Comparison of ENCODE assay signal across 31 cellular contexts in the genomic region with DNA sequence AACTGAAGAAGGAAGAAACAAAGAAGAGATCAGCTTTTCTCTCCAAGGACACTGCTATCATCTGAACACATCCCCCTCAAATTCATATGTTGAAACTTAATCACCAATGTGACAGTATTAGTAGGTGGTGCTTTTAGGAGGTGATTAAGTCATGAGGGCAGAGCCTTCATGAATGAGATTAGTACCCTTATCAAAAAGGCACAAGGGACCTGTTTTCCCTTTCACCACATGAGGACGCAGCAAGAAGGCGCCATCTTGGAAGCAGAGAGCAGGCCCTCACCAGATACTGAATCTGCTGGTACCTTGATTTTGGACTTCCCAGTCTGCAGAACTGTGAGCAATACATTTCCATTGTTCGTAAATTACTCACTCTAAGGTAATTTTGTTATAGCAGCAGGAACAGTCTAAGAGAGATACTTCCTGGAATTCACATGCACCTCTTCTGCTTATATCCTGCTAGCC. TPM values are rescaled to one million over a fixed set of nuclear protein-coding genes. Genes with fewer than 3 reads are reported as not detected.
"Had no signal": no experiment of that assay in that cellular context is flagged by ENCODE, and none has a peak within 500 bp of the region (broad histone marks: within the 10 kb centered on the region; RNA-seq: fewer than 3 reads in every experiment).

No MANE protein-coding gene starts in this region.

- DNase-seq: activated CD4-positive, alpha-beta memory T cell treated with anti-CD3 and anti-CD28 coated beads, Interleukin-2, amount 10 ng/mL, durations not matched to agents 7 days and 5 days; activated CD4-positive, alpha-beta T cell treated with anti-CD3 and anti-CD28 coated beads for 36 hours; activated CD4-positive, alpha-beta T cell treated with anti-CD3 and anti-CD28 coated beads, Interleukin-2, amount 50 U/mL, for 1 hour; activated gamma-delta T cell; activated naive CD4-positive, alpha-beta T cell treated with anti-CD3 and anti-CD28 coated beads for 36 hours; activated T-cell treated with anti-CD3 and anti-CD28 coated beads for 4 hours; activated T-cell treated with anti-CD3 and anti-CD28 coated beads, Interleukin-2, amount 50 U/mL, for 48 hours; amygdala; NCI-H1048; NCI-H1930; NCI-H2107; NCI-H2171 treated with DMSO at 0.1 percent for 48 hours; NCI-H226; NCI-H510A; NCI-H526 treated with DMSO at 0.1 percent for 48 hours; NCI-H82; NK-92 treated with Interleukin-12 subunit alpha and Interleukin-12 subunit beta, amount 100 ng/mL, for 24 hours; PC-3; SHP77; SW 1271; WERI-Rb-1 had no signal

- H3K4me3 Mint-ChIP-seq: activated CD4-positive, alpha-beta memory T cell treated with anti-CD3 and anti-CD28 coated beads, Interleukin-2, amount 10 ng/mL, durations not matched to agents 7 days and 5 days; activated CD4-positive, alpha-beta T cell treated with anti-CD3 and anti-CD28 coated beads for 36 hours; activated naive CD4-positive, alpha-beta T cell treated with anti-CD3 and anti-CD28 coated beads for 36 hours; activated naive CD8-positive, alpha-beta T cell; activated T-helper 17 cell treated with anti-CD3 and anti-CD28 coated beads, Interleukin-2, amount 50 U/mL, for 72 hours; brain; central memory CD8-positive, alpha-beta T cell had no signal

- H3K27me3 ChIP-seq: SJSA1 had no signal

- H3K27me3 Mint-ChIP-seq: activated CD4-positive, alpha-beta T cell treated with anti-CD3 and anti-CD28 coated beads for 36 hours; activated naive CD8-positive, alpha-beta T cell; activated T-helper 17 cell treated with anti-CD3 and anti-CD28 coated beads, Interleukin-2, amount 50 U/mL, for 72 hours had no signal

- H3K4me1 ChIP-seq: SJSA1 had no signal

- H3K36me3 Mint-ChIP-seq: activated naive CD8-positive, alpha-beta T cell; brain had no signal

- H3K27ac ChIP-seq: SJSA1, WERI-Rb-1 had no signal

- H3K9me3 Mint-ChIP-seq: activated CD4-positive, alpha-beta memory T cell treated with anti-CD3 and anti-CD28 coated beads, Interleukin-2, amount 10 ng/mL, durations not matched to agents 7 days and 5 days; activated naive CD4-positive, alpha-beta T cell treated with anti-CD3 and anti-CD28 coated beads for 36 hours; activated T-helper 17 cell treated with anti-CD3 and anti-CD28 coated beads, Interleukin-2, amount 50 U/mL, for 72 hours; brain; central memory CD8-positive, alpha-beta T cell had no signal

- H3K36me3 ChIP-seq: SJSA1, WERI-Rb-1 had no signal

- H3K4me1 Mint-ChIP-seq: activated CD4-positive, alpha-beta memory T cell treated with anti-CD3 and anti-CD28 coated beads, Interleukin-2, amount 10 ng/mL, durations not matched to agents 7 days and 5 days; activated CD4-positive, alpha-beta T cell treated with anti-CD3 and anti-CD28 coated beads for 36 hours; activated T-helper 17 cell treated with anti-CD3 and anti-CD28 coated beads, Interleukin-2, amount 50 U/mL, for 72 hours; central memory CD8-positive, alpha-beta T cell had no signal

- H3K4me3 ChIP-seq: SJSA1 had no signal

- ATAC-seq: activated CD4-positive, alpha-beta T cell treated with anti-CD3 and anti-CD28 coated beads for 36 hours; activated T-helper 17 cell treated with anti-CD3 and anti-CD28 coated beads, Interleukin-2, amount 50 U/mL, for 72 hours; PC-3; SK-N-SH treated with all-trans-retinoic acid at 6 μM for 48 hours had no signal

- H3K27ac Mint-ChIP-seq: activated CD4-positive, alpha-beta memory T cell treated with anti-CD3 and anti-CD28 coated beads, Interleukin-2, amount 10 ng/mL, durations not matched to agents 7 days and 5 days; activated CD4-positive, alpha-beta T cell treated with anti-CD3 and anti-CD28 coated beads for 36 hours; activated naive CD4-positive, alpha-beta T cell treated with anti-CD3 and anti-CD28 coated beads for 36 hours; activated naive CD8-positive, alpha-beta T cell; activated T-helper 17 cell treated with anti-CD3 and anti-CD28 coated beads, Interleukin-2, amount 50 U/mL, for 72 hours; brain had no signal

- H3K9me3 ChIP-seq: SJSA1 had no signal

- FAIRE-seq: astrocyte, RCC 7860 had no signal

RNA-seq across cellular contexts. Expression of a gene that starts 20.9 kb away (rescaled TPM):
- total RNA-seq: activated CD4-positive, alpha-beta memory T cell treated with anti-CD3 and anti-CD28 coated beads, Interleukin-2, amount 10 ng/mL, durations not matched to agents 7 days and 5 days; activated CD8-positive, alpha-beta memory T cell treated with anti-CD3 and anti-CD28 coated beads for 36 hours; activated T-helper 17 cell treated with anti-CD3 and anti-CD28 coated beads, Interleukin-2, amount 50 U/mL, for 72 hours; T-helper 1 cell treated with Interleukin-12 subunit alpha and Interleukin-12 subunit beta and Interleukin-4 antibody, amounts not matched to agents 30 ng/mL and 1 ng/mL, for 36 hours had no signal
